Comparison of ENCODE assay signal across 17 cellular contexts in the genomic region with DNA sequence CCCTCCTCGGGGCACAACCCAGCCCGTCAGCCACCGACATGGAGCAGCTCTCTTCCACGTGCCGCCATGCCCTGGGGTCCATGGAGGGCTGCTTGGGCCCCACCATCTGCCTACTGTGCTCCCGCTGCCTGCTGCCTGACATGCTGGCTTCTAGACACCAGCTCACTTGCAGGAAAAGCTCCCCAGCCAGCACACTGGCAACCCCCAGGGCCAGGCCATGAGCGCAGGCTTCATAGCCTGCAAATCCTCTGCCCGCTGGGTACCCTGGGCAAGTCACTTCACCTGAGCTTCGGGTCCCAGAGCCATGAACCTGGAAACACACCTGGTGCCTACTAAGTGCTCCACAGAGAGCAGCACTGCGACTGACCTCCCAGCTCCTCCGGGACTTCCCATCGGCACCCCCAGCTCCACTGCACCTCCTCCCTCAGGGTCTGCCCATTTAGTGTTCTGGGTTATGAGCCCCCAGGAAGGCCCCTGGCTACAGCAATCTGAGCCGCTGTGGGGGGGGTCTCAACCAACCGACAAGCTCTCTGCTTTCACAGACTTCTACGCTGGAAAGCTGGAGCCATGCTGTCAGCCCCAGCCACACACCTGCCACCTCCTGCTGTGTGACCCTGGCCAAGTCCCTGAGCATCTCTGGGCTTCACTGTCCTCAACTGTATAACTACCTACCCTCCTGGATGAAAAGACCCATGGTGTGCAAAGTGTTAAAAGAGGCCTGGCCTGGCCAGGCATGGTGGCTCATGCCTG.
"Had no signal": no experiment of that assay in that cellular context is flagged by ENCODE, and none has a peak within 500 bp of the region (broad histone marks: within the 10 kb centered on the region; RNA-seq: fewer than 3 reads in every experiment).

No MANE protein-coding gene starts in this region.

- H3K9me3 ChIP-seq: left lung, pancreas, right lobe of liver, tibial artery had no signal

- H3K27me3 ChIP-seq: left lung, pancreas, right lobe of liver, tibial artery had no signal

- H3K4me1 ChIP-seq: pancreas had no signal

- DNase-seq: activated CD4-positive, alpha-beta T cell treated with anti-CD3 and anti-CD28 coated beads, Interleukin-2, amount 50 U/mL, for 4 hours; activated CD8-positive, alpha-beta memory T cell treated with anti-CD3 and anti-CD28 coated beads, Interleukin-2, amount 50 U/mL, for 48 hours; activated gamma-delta T cell treated with Interleukin-2 at 50 U/mL for 16 hours; amniotic stem cell; cerebellar nuclear complex; cortex of kidney; left lung; midbrain; natural killer cell; pancreas; stimulated activated CD4-positive, alpha-beta T cell treated with anti-CD3 and anti-CD28 coated beads, Interleukin-4, amount 100 ng/mL, for 1 hour; stimulated activated naive CD4-positive, alpha-beta T cell treated with Interleukin-2 at 50 U/mL for 16 hours; T1000 had no signal

- H3K4me3 ChIP-seq: left lung, pancreas, right lobe of liver, smooth muscle cell, tibial artery had no signal

- H3K4me2 ChIP-seq: smooth muscle cell had no signal

- H3K27ac ChIP-seq: epithelial cell of prostate, left lung, pancreas, right lobe of liver, tibial artery had no signal
